Comparison of ENCODE assay signal across 1 cellular context in the genomic region with DNA sequence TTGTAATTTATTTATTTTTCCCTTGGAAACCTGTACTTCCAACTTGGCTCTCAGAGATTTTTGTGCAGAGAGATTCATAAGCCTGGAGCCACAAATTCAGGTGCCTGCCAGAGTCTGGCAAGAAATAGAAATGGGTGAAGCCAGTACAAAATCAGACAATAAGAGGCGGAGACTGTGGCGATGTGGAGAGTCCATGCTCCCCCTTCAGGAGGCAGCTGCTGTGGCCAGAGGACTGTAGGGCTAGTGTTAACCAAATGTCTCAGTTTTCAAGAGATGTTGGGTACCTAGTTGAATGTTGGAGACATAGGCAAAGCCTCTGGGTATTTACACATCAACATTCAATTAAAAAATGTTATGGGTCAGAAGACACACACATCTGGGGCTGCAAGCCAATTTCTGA.
TF ChIP-seq lines count a peak whose summit lies in the region.

No MANE protein-coding gene starts in this region.

TF ChIP-seq in H1, 55 proteins besides CTCF, POLR2A, EP300 and RAD21:
- TF ChIP-seq PHF8 (conservative IDR thresholded peaks at IDR 0.05; ENCODE audit: low read depth, low read length), result no peak
- TF ChIP-seq CHD2 (IDR thresholded peaks at IDR 0.05; ENCODE audit: low read length), result no peak
- no peak for TF ChIP-seq NANOG (IDR thresholded peaks at IDR 0.05; ENCODE audit: insufficient read depth, low read depth, low read length, poor library complexity, severe bottlenecking)
- no peak for TF ChIP-seq SP4 (IDR thresholded peaks at IDR 0.05; ENCODE audit: low read length)
- TF ChIP-seq FOSL1 (IDR thresholded peaks at IDR 0.05; ENCODE audit: insufficient read depth, low read depth, low read length), result no peak
- TF ChIP-seq SRF (IDR thresholded peaks at IDR 0.05; ENCODE audit: low read depth, low read length), result no peak
- no peak for TF ChIP-seq SAP30 (IDR thresholded peaks at IDR 0.05; ENCODE audit: insufficient read depth, insufficient replicate concordance, low read length)
- no peak for TF ChIP-seq HDAC2 (IDR thresholded peaks at IDR 0.05; ENCODE audit: borderline replicate concordance in 1 of 2, low read depth in 2 of 2, low read length in 2 of 2)
- TF ChIP-seq EZH2 (IDR thresholded peaks at IDR 0.05; ENCODE audit: low read depth, low read length, severe bottlenecking), result no peak
- TF ChIP-seq MAFK (IDR thresholded peaks at IDR 0.05; ENCODE audit: low read depth, low read length), result no peak
- no peak for TF ChIP-seq CHD1 (IDR thresholded peaks at IDR 0.05; ENCODE audit: low read depth, low read length)
- TF ChIP-seq CEBPB (IDR thresholded peaks at IDR 0.05; ENCODE audit: low read depth, low read length), result no peak
- no peak for TF ChIP-seq JUND (IDR thresholded peaks at IDR 0.05; ENCODE audit: low read length)
- no peak for TF ChIP-seq SP2 (IDR thresholded peaks at IDR 0.05; ENCODE audit: low read length)
- no peak for TF ChIP-seq KDM4A (IDR thresholded peaks at IDR 0.05; ENCODE audit: low read depth, low read length, severe bottlenecking)
- no peak for TF ChIP-seq EGR1 (IDR thresholded peaks at IDR 0.05; ENCODE audit: borderline replicate concordance, low read depth, low read length)
- no peak for TF ChIP-seq SIN3A (conservative IDR thresholded peaks at IDR 0.05 in 1 of 2, IDR thresholded peaks at IDR 0.05 in 1 of 2; ENCODE audit: low read depth in 1 of 2, low read length in 2 of 2)
- TF ChIP-seq, protein P1, sequence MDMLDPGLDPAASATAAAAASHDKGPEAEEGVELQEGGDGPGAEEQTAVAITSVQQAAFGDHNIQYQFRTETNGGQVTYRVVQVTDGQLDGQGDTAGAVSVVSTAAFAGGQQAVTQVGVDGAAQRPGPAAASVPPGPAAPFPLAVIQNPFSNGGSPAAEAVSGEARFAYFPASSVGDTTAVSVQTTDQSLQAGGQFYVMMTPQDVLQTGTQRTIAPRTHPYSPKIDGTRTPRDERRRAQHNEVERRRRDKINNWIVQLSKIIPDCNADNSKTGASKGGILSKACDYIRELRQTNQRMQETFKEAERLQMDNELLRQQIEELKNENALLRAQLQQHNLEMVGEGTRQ (IDR thresholded peaks at IDR 0.05; ENCODE audit: low read length), result no peak
- no peak for TF ChIP-seq TAF7 (optimal IDR thresholded peaks at IDR 0.05; ENCODE audit: borderline replicate concordance, low read depth, low read length)
- TF ChIP-seq CREB1 (IDR thresholded peaks at IDR 0.05), result no peak
